In the genomic region with DNA sequence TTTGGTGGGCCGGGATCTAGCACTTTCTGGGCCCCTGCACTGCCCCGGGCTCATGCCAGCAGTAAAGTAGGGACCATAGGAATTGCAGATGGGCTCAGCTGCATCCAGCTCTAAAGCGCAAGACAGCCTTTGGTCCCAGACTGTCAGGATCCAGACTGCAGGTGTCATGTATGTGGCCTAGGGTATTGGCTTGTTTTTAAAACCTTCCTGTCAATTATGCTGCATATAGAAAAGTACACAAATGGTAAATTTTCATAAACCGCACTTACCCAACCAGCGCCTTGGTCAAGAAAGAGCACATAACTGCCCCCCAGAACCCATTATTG, we compare ENCODE assay signal across 21 cellular contexts. TPM values are rescaled to one million over a fixed set of nuclear protein-coding genes. Genes with fewer than 3 reads are reported as not detected.
DNase-seq lines count a peak whose midpoint lies in the region; ATAC-seq and TF ChIP-seq lines count a peak whose summit lies in the region.
"Had no signal": no experiment of that assay in that cellular context is flagged by ENCODE, and none has a peak within 500 bp of the region (broad histone marks: within the 10 kb centered on the region; RNA-seq: fewer than 3 reads in every experiment).

No MANE protein-coding gene starts in this region.

- no peaks in the 10 kb centered on the region for H3K27me3 Mint-ChIP-seq in type B pancreatic cell
- no peaks in the 10 kb centered on the region for H3K27me3 Mint-ChIP-seq in stimulated activated memory B cell treated with anti-CD40 and anti-IgM and Interleukin-4, amounts not matched to agents 10 μg/mL and 1 μg/mL and 100 μg/mL, for 72 hours
- no peaks in the 10 kb centered on the region for H3K27me3 Mint-ChIP-seq in chondrocyte (ENCODE audit: low read depth)
- H3K27me3 Mint-ChIP-seq: CD4-positive, alpha-beta memory T cell; IgD-negative memory B cell had no signal

- no peak for ATAC-seq in stimulated activated memory B cell treated with anti-CD40 and anti-IgM and Interleukin-4, amounts not matched to agents 10 μg/mL and 1 μg/mL and 100 μg/mL, for 72 hours

- TF ChIP-seq POLR2A in prostate gland (IDR thresholded peaks at IDR 0.05) = no peak

- H3K27ac ChIP-seq in dorsolateral prefrontal cortex (peak overlapping the region in 46 of 59 donors; percentile 6 to 99 (median 84)), prostate gland (peak overlapping the region; percentile 100)

- 96% methylated on average over 5 of the region's 5 CpGs for WGBS in prostate gland

- H3K4me3 Mint-ChIP-seq in type B pancreatic cell = no peak overlapping the region
- no peak overlapping the region for H3K4me3 Mint-ChIP-seq in stimulated activated memory B cell treated with anti-CD40 and anti-IgM and Interleukin-4, amounts not matched to agents 10 μg/mL and 1 μg/mL and 100 μg/mL, for 72 hours
- no peak overlapping the region for H3K4me3 Mint-ChIP-seq in chondrocyte (ENCODE audit: unreplicated experiment)
- H3K4me3 Mint-ChIP-seq: CD4-positive, alpha-beta memory T cell; H9; IgD-negative memory B cell had no signal

- H3K9me3 ChIP-seq in NT2/D1 (ENCODE audit: insufficient read depth, low read length) (no peaks in the 10 kb centered on the region), prostate gland (no peaks in the 10 kb centered on the region)
- H3K9me3 ChIP-seq: BE2C had no signal

- H3K27me3 ChIP-seq in NT2/D1 (ENCODE audit: insufficient read depth, insufficient read length) (peaks cover 3% of the 10 kb centered on the region), dorsolateral prefrontal cortex (no peaks in the 10 kb centered on the region), prostate gland (replicated peaks; ENCODE audit: insufficient read depth) (no peaks in the 10 kb centered on the region)
- H3K27me3 ChIP-seq: BE2C had no signal

- TF ChIP-seq CTCF in dorsolateral prefrontal cortex (IDR thresholded peaks at IDR 0.05 in 54 of 56, conservative IDR thresholded peaks at IDR 0.05 in 2 of 56; ENCODE audit: low read depth in 1 of 56, partially characterized antibody in 56 of 56) (no peak), prostate gland (IDR thresholded peaks at IDR 0.05) (no peak), type B pancreatic cell (conservative IDR thresholded peaks at IDR 0.05) (no peak), chondrocyte (IDR thresholded peaks at IDR 0.05) (no peak)

- H3K4me1 ChIP-seq in NT2/D1 (ENCODE audit: insufficient read depth, insufficient read length) (peaks cover 7% of the 10 kb centered on the region), prostate gland (replicated peaks) (peaks cover 28% of the 10 kb centered on the region)

- DNase-seq in NT2/D1 (ENCODE audit: low read depth, low spot score) = no peak
- no peak for DNase-seq in dorsolateral prefrontal cortex
- DNase-seq in prostate gland (ENCODE audit: low spot score) = no peak
- DNase-seq in type B pancreatic cell (ENCODE audit: extremely low spot score, unreplicated experiment) = peak; percentile 52
- no peak for DNase-seq in NK-92 (lab: John Stamatoyannopoulos, UW; ENCODE audit: unreplicated experiment)
- DNase-seq in chondrocyte (ENCODE audit: low spot score) = no peak
- DNase-seq: BE2C, Calu3, DMS53, H9, Kasumi-1, NCI-H1105, NCI-H1694, NCI-H524, OCI-M1, SIG-M5 had no signal

- H3K4me1 Mint-ChIP-seq in type B pancreatic cell (ENCODE audit: unreplicated experiment) = no peaks in the 10 kb centered on the region
- H3K4me1 Mint-ChIP-seq in stimulated activated memory B cell treated with anti-CD40 and anti-IgM and Interleukin-4, amounts not matched to agents 10 μg/mL and 1 μg/mL and 100 μg/mL, for 72 hours = peaks cover 28% of the 10 kb centered on the region
- no peaks in the 10 kb centered on the region for H3K4me1 Mint-ChIP-seq in chondrocyte (ENCODE audit: low read depth)
- H3K4me1 Mint-ChIP-seq: IgD-negative memory B cell had no signal

- no peaks in the 10 kb centered on the region for H3K36me3 Mint-ChIP-seq in type B pancreatic cell
- peaks cover 30% of the 10 kb centered on the region for H3K36me3 Mint-ChIP-seq in stimulated activated memory B cell treated with anti-CD40 and anti-IgM and Interleukin-4, amounts not matched to agents 10 μg/mL and 1 μg/mL and 100 μg/mL, for 72 hours
- H3K36me3 Mint-ChIP-seq in chondrocyte (ENCODE audit: low read depth) = peaks cover 3% of the 10 kb centered on the region
- H3K36me3 Mint-ChIP-seq: CD4-positive, alpha-beta memory T cell had no signal

- peak overlapping the region; percentile 17 for H3K9ac ChIP-seq in NT2/D1 (ENCODE audit: insufficient read length, low read depth)

- H3K4me3 ChIP-seq in NT2/D1 (ENCODE audit: insufficient read length, low read depth) (no peak overlapping the region), dorsolateral prefrontal cortex (no peak overlapping the region), prostate gland (no peak overlapping the region)

- intact Hi-C loops in dorsolateral prefrontal cortex (cut with DNase I) (no loop called here), prostate gland (cut with DNase I) (no loop called here)

- H3K27ac Mint-ChIP-seq in type B pancreatic cell (peak overlapping the region; percentile 55), chondrocyte (ENCODE audit: unreplicated experiment) (no peak overlapping the region)
- no peak overlapping the region for H3K27ac Mint-ChIP-seq in stimulated activated memory B cell treated with anti-CD40 and anti-IgM and Interleukin-4, amounts not matched to agents 10 μg/mL and 1 μg/mL and 100 μg/mL, for 72 hours
- H3K27ac Mint-ChIP-seq: H9 had no signal

- H3K9me3 Mint-ChIP-seq in type B pancreatic cell (no peaks in the 10 kb centered on the region), chondrocyte (ENCODE audit: low read depth) (no peaks in the 10 kb centered on the region)
- no peaks in the 10 kb centered on the region for H3K9me3 Mint-ChIP-seq in stimulated activated memory B cell treated with anti-CD40 and anti-IgM and Interleukin-4, amounts not matched to agents 10 μg/mL and 1 μg/mL and 100 μg/mL, for 72 hours
- H3K9me3 Mint-ChIP-seq: CD4-positive, alpha-beta memory T cell; H9; IgD-negative memory B cell had no signal

- H3K36me3 ChIP-seq in NT2/D1 (ENCODE audit: insufficient read depth, insufficient read length, low read length) = peaks cover 65% of the 10 kb centered on the region
- peaks cover 6 to 9% of the 10 kb centered on the region in 2 donors for H3K36me3 ChIP-seq in prostate gland

RNA-seq across cellular contexts. Expression of a gene that starts 6.3 kb away (rescaled TPM):
- total RNA-seq in dorsolateral prefrontal cortex = 100 to 1,000 TPM in 5 of 120 experiments, 10 to 100 TPM in 115; 13.1 to 194 (median 28.9) TPM
- 100 to 1,000 TPM in 1 of 2 donors, 10 to 100 TPM in 1; 85.1 to 125 TPM for total RNA-seq in prostate gland
- 11.4 and 81.9 TPM in 2 replicates for total RNA-seq in type B pancreatic cell (ENCODE audit: low replicate concordance)
- 5.7 to 7.6 TPM (median 7.3 TPM) in 3 replicates for total RNA-seq in chondrocyte

RNA-seq across cellular contexts. Expression of a gene that starts 12.2 kb away (rescaled TPM):
- 10 to 100 TPM; 19.6 to 42.5 (median 31.5) TPM for total RNA-seq in dorsolateral prefrontal cortex
- 10 to 100 TPM; 60.0 to 64.1 TPM for total RNA-seq in prostate gland
- 35.7 and 48.7 TPM in 2 replicates for total RNA-seq in type B pancreatic cell (ENCODE audit: low replicate concordance)
- 48.0 to 55.1 TPM (median 50.5 TPM) in 3 replicates for total RNA-seq in chondrocyte

RNA-seq across cellular contexts. Expression of a gene that starts 21.9 kb away (rescaled TPM):
- total RNA-seq in dorsolateral prefrontal cortex (1 to 10 TPM in 2 of 120 experiments, under 1 TPM in 10, not detected in 108; 0.33 to 3.7 (median 0.55) TPM), prostate gland (10 to 100 TPM in 1 of 2 donors, 1 to 10 TPM in 1; 7.5 to 30.2 TPM), type B pancreatic cell (ENCODE audit: low replicate concordance) (not detected in 2 replicates), chondrocyte (not detected in 3 replicates)
- total RNA-seq: Calu3; CD4-positive, alpha-beta memory T cell; H9; HT1080; RPMI7951 had no signal

RNA-seq across cellular contexts. Expression of a gene that starts 50.8 kb away (rescaled TPM):
- total RNA-seq in dorsolateral prefrontal cortex = 100 to 1,000 TPM in 3 of 120 experiments, 10 to 100 TPM in 117; 27.0 to 168 (median 54.0) TPM
- 10 to 100 TPM; 16.5 to 38.6 TPM for total RNA-seq in prostate gland
- total RNA-seq in type B pancreatic cell (ENCODE audit: low replicate concordance) = 4.2 and 16.5 TPM in 2 replicates
- 11.1 to 15.7 TPM (median 13.7 TPM) in 3 replicates for total RNA-seq in chondrocyte
- total RNA-seq: Calu3 had no signal
